Comparison of ENCODE assay signal across 1 cellular context in genomic region chr4:36485885-36486284, GRCh38.
TF ChIP-seq lines count a peak whose summit lies in the region.

No MANE protein-coding gene starts in this region.

TF ChIP-seq in GM12878, 131 proteins besides CTCF, POLR2A, EP300 and RAD21 (continued from another document):
- TF ChIP-seq EZH2 (IDR thresholded peaks at IDR 0.05; ENCODE audit: borderline replicate concordance, control insufficient read depth, low read depth, low read length), result no peak
- no peak for TF ChIP-seq BRCA1 (IDR thresholded peaks at IDR 0.05; ENCODE audit: low read depth, low read length)
- TF ChIP-seq ZBTB4 (CRISPR knock-in tag; IDR thresholded peaks at IDR 0.05), result no peak
- TF ChIP-seq NFIC (IDR thresholded peaks at IDR 0.05; ENCODE audit: low read depth, low read length), result peak; percentile 32; the same call in 1 of the 2 replicates
- TF ChIP-seq CHD4 (IDR thresholded peaks at IDR 0.05), result no peak
- TF ChIP-seq GATAD2B (conservative IDR thresholded peaks at IDR 0.05; ENCODE audit: low read depth), result no peak
